ENCODE assay signal across 8 cellular contexts in genomic region chr9:4987996-4988421, GRCh38. TPM values are rescaled to one million over a fixed set of nuclear protein-coding genes. Genes with fewer than 3 reads are reported as not detected.
DNase-seq lines count a peak whose midpoint lies in the region; ATAC-seq and TF ChIP-seq lines count a peak whose summit lies in the region.

No MANE protein-coding gene starts in this region.

- H3K27ac ChIP-seq in mesendoderm (ENCODE audit: low read depth, low read length) = no peak overlapping the region
- no peak overlapping the region for H3K27ac ChIP-seq in subcutaneous abdominal adipose tissue (ENCODE audit: low read depth, low read length)

- H3K4me2 ChIP-seq in mesendoderm (ENCODE audit: low read length) = no peak overlapping the region

- H3K4me3 Mint-ChIP-seq in chondrocyte (ENCODE audit: unreplicated experiment) = no peak overlapping the region

- H3K18ac ChIP-seq in mesendoderm (ENCODE audit: low read length) = no peak overlapping the region

- H3K9ac ChIP-seq in mesendoderm (ENCODE audit: low read length) (no peak overlapping the region), subcutaneous abdominal adipose tissue (ENCODE audit: low read length in 5 of 5) (peak overlapping the region in 3 of 5 donors; percentile 32 to 41 (median 33))

- H3K9me3 Mint-ChIP-seq in chondrocyte (ENCODE audit: low read depth) = peaks cover 7% of the 10 kb centered on the region

- H3K36me3 ChIP-seq in mesendoderm (ENCODE audit: control insufficient read depth, insufficient read depth, low read length) (no peaks in the 10 kb centered on the region), subcutaneous abdominal adipose tissue (ENCODE audit: control insufficient read depth in 5 of 5, insufficient read depth in 5 of 5, low read length in 5 of 5) (peaks cover 8 to 18% (median 12%) of the 10 kb centered on the region in 5 donors)

- H3K27ac Mint-ChIP-seq in chondrocyte (ENCODE audit: unreplicated experiment) = no peak overlapping the region

- peaks cover 0 to 8% (median 0%) of the 10 kb centered on the region in 5 donors for H3K9me3 ChIP-seq in subcutaneous abdominal adipose tissue (ENCODE audit: control insufficient read depth in 5 of 5, low read length in 5 of 5)

- H2BK5ac ChIP-seq in mesendoderm (ENCODE audit: low read length) = no peak overlapping the region

- H3K79me2 ChIP-seq in mesendoderm (ENCODE audit: control insufficient read depth, insufficient read depth, low read length) = no peaks in the 10 kb centered on the region

- ATAC-seq in GM21515 (IDR thresholded peaks at IDR 0.05; ENCODE audit: unreplicated experiment) = no peak

- DNase-seq in A172 (ENCODE audit: low spot score) = peak; percentile 65
- peak; percentile 46 for DNase-seq in GM10266 (ENCODE audit: extremely low spot score)
- peak; percentile 66 to 75 for DNase-seq in NCI-H2081 (lab: John Stamatoyannopoulos, UW)
- DNase-seq in UCSD-AML1 (lab: John Stamatoyannopoulos, UW; ENCODE audit: unreplicated experiment) = peak; percentile 23
- no peak for DNase-seq in chondrocyte (ENCODE audit: low spot score)
- peak; percentile 92 for DNase-seq in mesendoderm

- no CpG with 5 or more reads among the region's 2 CpGs for whole genome bisulfite sequencing in mesendoderm (ENCODE audit: extremely low coverage, insufficient coverage, low lambda C conversion rate)

- H3K56ac ChIP-seq in mesendoderm (ENCODE audit: low read length) = no peak overlapping the region

- peaks cover 25% of the 10 kb centered on the region for H3K4me1 Mint-ChIP-seq in chondrocyte (ENCODE audit: low read depth)

- no peak overlapping the region for H3K4me3 ChIP-seq in mesendoderm (ENCODE audit: low read length)
- peak overlapping the region; percentile 6 to 49 (median 28) for H3K4me3 ChIP-seq in subcutaneous abdominal adipose tissue (ENCODE audit: low read depth in 1 of 5, low read length in 5 of 5)

- no peak overlapping the region for H2AK5ac ChIP-seq in mesendoderm (ENCODE audit: low read length)

- peaks cover 1% of the 10 kb centered on the region for H3K79me1 ChIP-seq in mesendoderm (ENCODE audit: low read length)

- H2BK120ac ChIP-seq in mesendoderm (ENCODE audit: low read depth, low read length) = no peak overlapping the region

- H3K4ac ChIP-seq in mesendoderm (ENCODE audit: low read depth, low read length) = no peak overlapping the region

- H4K8ac ChIP-seq in mesendoderm (ENCODE audit: low read depth, low read length) = no peak overlapping the region

- no peaks in the 10 kb centered on the region for H3K27me3 Mint-ChIP-seq in chondrocyte (ENCODE audit: low read depth)

- no peak overlapping the region for H4K5ac ChIP-seq in mesendoderm (ENCODE audit: low read length)

- H3K23ac ChIP-seq in mesendoderm (ENCODE audit: low read length) = no peak overlapping the region

- TF ChIP-seq CTCF in GM10266 (IDR thresholded peaks at IDR 0.05; ENCODE audit: control insufficient read depth, insufficient read depth, low read depth, missing control alignments) = peak; percentile 62
- TF ChIP-seq CTCF in chondrocyte (IDR thresholded peaks at IDR 0.05) = peak; percentile 91

- peaks cover 14% of the 10 kb centered on the region for H3K36me3 Mint-ChIP-seq in chondrocyte (ENCODE audit: low read depth)

- H3K27me3 ChIP-seq in mesendoderm (ENCODE audit: insufficient read depth, low read length, poor library complexity) (no peaks in the 10 kb centered on the region), subcutaneous abdominal adipose tissue (ENCODE audit: control insufficient read depth in 5 of 5, insufficient read depth in 4 of 5, low read length in 5 of 5) (no peaks in the 10 kb centered on the region)

- no peaks in the 10 kb centered on the region for H3K4me1 ChIP-seq in mesendoderm (ENCODE audit: control insufficient read depth, low read depth, low read length)
- peaks cover 6 to 53% (median 36%) of the 10 kb centered on the region in 5 donors for H3K4me1 ChIP-seq in subcutaneous abdominal adipose tissue (ENCODE audit: control insufficient read depth in 5 of 5, insufficient read depth in 5 of 5, low read length in 5 of 5)

- no peak overlapping the region for H2BK15ac ChIP-seq in mesendoderm (replicated peaks; ENCODE audit: low read depth)

RNA-seq across cellular contexts. Expression of gene JAK2, which starts 2.9 kb away (rescaled TPM):
- total RNA-seq in A172 (2014; rRNA removed; shearing (Covaris generic)) = 5.0 and 10.8 TPM in 2 replicates
- total RNA-seq in chondrocyte = 15.8 to 17.5 TPM (median 16.6 TPM) in 3 replicates
- 2.2 TPM for polyA plus RNA-seq in mesendoderm (2013, experiment 1 of 2)
- 1.7 TPM for polyA plus RNA-seq in mesendoderm (2013, experiment 2 of 2)
